ENCODE assay signal across 8 cellular contexts in the genomic region with DNA sequence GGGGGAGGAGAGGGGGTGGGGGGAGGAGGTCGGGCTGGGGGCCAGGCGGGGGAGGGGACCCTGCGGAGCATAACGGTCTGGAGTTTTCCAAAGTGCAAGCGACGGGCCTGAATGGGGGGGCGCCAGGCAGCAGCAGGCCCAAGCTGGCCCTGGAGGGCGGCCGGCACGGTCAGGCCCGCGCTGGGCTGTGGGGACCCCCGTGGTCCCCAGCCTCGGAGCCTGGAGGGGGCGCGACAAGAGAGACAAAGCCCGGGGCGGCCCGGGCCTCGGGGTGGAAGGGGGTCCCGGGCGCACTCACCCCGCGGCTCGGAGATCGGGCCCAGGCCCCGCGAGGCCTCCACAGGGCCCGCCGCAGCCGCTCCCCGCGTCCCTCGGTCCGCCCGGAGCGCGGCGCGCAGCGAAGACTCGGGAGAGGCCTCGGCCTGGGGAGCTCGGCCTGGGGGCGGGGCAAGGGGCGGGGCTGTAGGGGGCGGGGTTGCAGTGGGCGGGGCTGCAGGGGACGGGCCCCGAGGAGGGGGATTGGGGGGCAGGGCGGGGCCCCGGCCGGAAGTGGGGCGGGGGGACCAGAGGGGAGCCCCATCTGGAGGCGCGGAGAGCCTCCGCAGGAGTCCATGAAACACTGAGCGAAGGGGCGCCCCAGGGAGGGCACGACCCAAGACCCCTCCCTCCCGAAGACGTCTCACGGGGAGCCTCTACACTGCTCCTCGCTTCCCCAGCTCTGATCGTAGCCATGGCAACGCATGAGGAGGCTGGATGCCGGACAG. TPM values are rescaled to one million over a fixed set of nuclear protein-coding genes. Genes with fewer than 3 reads are reported as not detected.
DNase-seq lines count a peak whose midpoint lies in the region; ATAC-seq and TF ChIP-seq lines count a peak whose summit lies in the region.

No MANE protein-coding gene starts in this region.

- TF ChIP-seq CTCF in activated B cell treated with CpG ODN at 0.5 μM for 24 hours (IDR thresholded peaks at IDR 0.05) (no peak), chondrocyte (IDR thresholded peaks at IDR 0.05) (peak; percentile 21)

- peaks cover 6% of the 10 kb centered on the region; the same call in 1 of the 2 replicates for H3K4me1 ChIP-seq in HUES64 (ENCODE audit: insufficient read depth, low read length)

- H3K4me3 Mint-ChIP-seq in activated B cell treated with CpG ODN at 0.5 μM for 24 hours, result peak overlapping the region; percentile 75
- peak overlapping the region; percentile 81 for H3K4me3 Mint-ChIP-seq in chondrocyte (ENCODE audit: unreplicated experiment)

- intact Hi-C loops in activated B cell treated with CpG ODN at 0.5 μM for 24 hours (cut with micrococcal nuclease), result loop anchor here (1.0 kb wide), 1 partner anchor 20 kb away; no protein-coding TSS in a partner anchor

- H3K4me3 ChIP-seq in HUES64 (ENCODE audit: low read length), result peak overlapping the region; percentile 74

- peak overlapping the region; percentile 79 for H3K9ac ChIP-seq in HUES64 (ENCODE audit: low read depth, low read length)

- H3K27me3 Mint-ChIP-seq in activated B cell treated with CpG ODN at 0.5 μM for 24 hours (peaks cover 18% of the 10 kb centered on the region), chondrocyte (ENCODE audit: low read depth) (no peaks in the 10 kb centered on the region)

- no peaks in the 10 kb centered on the region for H3K27me3 ChIP-seq in HUES64 (ENCODE audit: insufficient read depth, low read length)
- H3K27me3 ChIP-seq in layer of hippocampus (ENCODE audit: control insufficient read depth, insufficient read depth, low read length), result no peaks in the 10 kb centered on the region

- CTCF ChIA-PET in activated B cell treated with CpG ODN at 0.5 μM for 24 hours (lab: Charles Lee), result no interaction called here

- H3K36me3 Mint-ChIP-seq in activated B cell treated with CpG ODN at 0.5 μM for 24 hours (ENCODE audit: low read depth), result no peaks in the 10 kb centered on the region
- H3K36me3 Mint-ChIP-seq in chondrocyte (ENCODE audit: low read depth), result no peaks in the 10 kb centered on the region

- POLR2A ChIA-PET in activated B cell treated with CpG ODN at 0.5 μM for 24 hours (lab: Charles Lee), result interaction anchor here (0.6 to 1.0 kb wide), 5 partner anchors 15 to 972 kb away, joined by 3 to 5 read pairs (median 3); no protein-coding TSS in a partner anchor

- H3K27ac ChIP-seq in HUES64 (ENCODE audit: low read depth, low read length), result peak overlapping the region; percentile 86
- H3K27ac ChIP-seq in layer of hippocampus (ENCODE audit: low read depth, low read length), result peak overlapping the region; percentile 84

- DNase-seq in D341Med (ENCODE audit: low spot score) (peak; percentile 99), activated B cell treated with CpG ODN at 0.5 μM for 24 hours (peak; percentile 43), chondrocyte (ENCODE audit: low spot score) (peak; percentile 77)
- DNase-seq in stimulated activated CD4-positive, alpha-beta T cell treated with anti-CD3 and anti-CD28 coated beads, Interleukin-1b, Interleukin-23, amount 100 ng/mL, for 1 hour (ENCODE audit: low read depth in 2 of 2), result peak; percentile 4 to 20

- H3K4me1 Mint-ChIP-seq in activated B cell treated with CpG ODN at 0.5 μM for 24 hours (peaks cover 22% of the 10 kb centered on the region), chondrocyte (ENCODE audit: low read depth) (peaks cover 13% of the 10 kb centered on the region)

- no peaks in the 10 kb centered on the region for H3K9me3 Mint-ChIP-seq in activated B cell treated with CpG ODN at 0.5 μM for 24 hours
- no peaks in the 10 kb centered on the region for H3K9me3 Mint-ChIP-seq in chondrocyte (ENCODE audit: low read depth)

- under 1% methylated on average over 60 of the region's 67 CpGs for WGBS in HUES64

- H3K27ac Mint-ChIP-seq in activated B cell treated with CpG ODN at 0.5 μM for 24 hours, result no peak overlapping the region
- peak overlapping the region; percentile 32 for H3K27ac Mint-ChIP-seq in chondrocyte (ENCODE audit: unreplicated experiment)

- no peaks in the 10 kb centered on the region for H3K36me3 ChIP-seq in HUES64 (ENCODE audit: insufficient read depth, low read length)

- no peaks in the 10 kb centered on the region for H3K9me3 ChIP-seq in HUES64 (ENCODE audit: insufficient read depth, low read depth, low read length)

- peak; percentile 75 for ATAC-seq in activated B cell treated with CpG ODN at 0.5 μM for 24 hours (ENCODE audit: low read depth)
- no peak for ATAC-seq in GM21576 (IDR thresholded peaks at IDR 0.05; ENCODE audit: unreplicated experiment)
- ATAC-seq in GM18498 (IDR thresholded peaks at IDR 0.05; ENCODE audit: unreplicated experiment), result no peak

RNA-seq across cellular contexts. Expression of a gene that starts 47.6 kb away (rescaled TPM):
- polyA plus RNA-seq in HUES64 (2013, experiment 1 of 2), result 63.7 TPM
- 74.7 TPM for polyA plus RNA-seq in HUES64 (2013, experiment 2 of 2)
- total RNA-seq in activated B cell treated with CpG ODN at 0.5 μM for 24 hours (2.5 and 3.4 TPM in 2 replicates), chondrocyte (129 to 133 TPM (median 130 TPM) in 3 replicates)

Comparison
In these comparisons a context has a peak if more than half of its experiments do, and no peak if none do; other contexts are left out.
1. DNase-seq: peak in every context shown above with its lines; median percentile 99 in D341Med; 77 in chondrocyte; 43 in activated B cell treated with CpG ODN at 0.5 μM for 24 hours; 12 in stimulated activated CD4-positive, alpha-beta T cell treated with anti-CD3 and anti-CD28 coated beads, Interleukin-1b, Interleukin-23, amount 100 ng/mL, for 1 hour.
2. RNA of a gene that starts 47.6 kb away (total RNA-seq): 129 to 133 TPM in chondrocyte; 2.5 to 3.4 TPM in activated B cell treated with CpG ODN at 0.5 μM for 24 hours; every median in the first group is over 10 times any median in the second.